In genomic region chr10:130169136-130169888, GRCh38 we compare ENCODE assay signal across 2 cellular contexts.
TF ChIP-seq lines count a peak whose summit lies in the region.

No MANE protein-coding gene starts in this region.

TF ChIP-seq in HEK293, 187 proteins besides CTCF, POLR2A, EP300 and RAD21 (continued from another document and continues in another):
- peak; percentile 91 for TF ChIP-seq ZNF639 (tag by site-specific recombination; IDR thresholded peaks at IDR 0.05)
- TF ChIP-seq ZNF23 (tag by site-specific recombination; IDR thresholded peaks at IDR 0.05; ENCODE audit: borderline replicate concordance), result no peak
- TF ChIP-seq ZNF558 (tag by site-specific recombination; IDR thresholded peaks at IDR 0.05), result no peak; the same call in 1 of the 2 replicates
- peak; percentile 91 for TF ChIP-seq ZNF24 (tag by site-specific recombination; IDR thresholded peaks at IDR 0.05)
- TF ChIP-seq ZNF10 (tag by site-specific recombination; IDR thresholded peaks at IDR 0.05), result no peak
- no peak for TF ChIP-seq ZNF830 (tag by site-specific recombination; IDR thresholded peaks at IDR 0.05; ENCODE audit: low read depth)
- TF ChIP-seq PATZ1 (tag by site-specific recombination; IDR thresholded peaks at IDR 0.05), result no peak
- no peak for TF ChIP-seq ZNF132 (tag by site-specific recombination; IDR thresholded peaks at IDR 0.05; ENCODE audit: borderline replicate concordance)
- no peak for TF ChIP-seq ZFP37 (tag by site-specific recombination; IDR thresholded peaks at IDR 0.05)
- no peak for TF ChIP-seq ZNF341 (tag by site-specific recombination; IDR thresholded peaks at IDR 0.05; ENCODE audit: low read depth)
- TF ChIP-seq GLI2 (tag by site-specific recombination; IDR thresholded peaks at IDR 0.05; ENCODE audit: borderline replicate concordance, low read depth), result peak; percentile 87
- peak; percentile 13; the same call in 1 of the 2 replicates for TF ChIP-seq ZNF488 (tag by site-specific recombination; IDR thresholded peaks at IDR 0.05)
- no peak for TF ChIP-seq ZNF623 (tag by site-specific recombination; IDR thresholded peaks at IDR 0.05)
- no peak for TF ChIP-seq ZNF239 (tag by site-specific recombination; IDR thresholded peaks at IDR 0.05)
- TF ChIP-seq ZNF501 (tag by site-specific recombination; IDR thresholded peaks at IDR 0.05), result peak; percentile 61; the same call in 1 of the 2 replicates
- no peak for TF ChIP-seq ZNF777 (tag by site-specific recombination; IDR thresholded peaks at IDR 0.05; ENCODE audit: borderline replicate concordance)
- TF ChIP-seq ZNF518A (tag by site-specific recombination; conservative IDR thresholded peaks at IDR 0.05; ENCODE audit: low read depth), result no peak
- TF ChIP-seq KLF17 (tag by site-specific recombination; IDR thresholded peaks at IDR 0.05), result peak; percentile 41
- no peak for TF ChIP-seq SP3 (tag by site-specific recombination; IDR thresholded peaks at IDR 0.05)

TF ChIP-seq in SK-N-SH, 30 proteins besides CTCF, POLR2A, EP300 and RAD21 (continued from another document):
- TF ChIP-seq SIN3A (IDR thresholded peaks at IDR 0.05; ENCODE audit: borderline replicate concordance, low read depth, low read length) (no peak), RXRA (IDR thresholded peaks at IDR 0.05; ENCODE audit: borderline replicate concordance, low read depth) (no peak), RFX5 (IDR thresholded peaks at IDR 0.05; ENCODE audit: low read length) (no peak), MAX (IDR thresholded peaks at IDR 0.05; ENCODE audit: low read depth) (no peak), GABPA (IDR thresholded peaks at IDR 0.05; ENCODE audit: low read depth) (no peak), FOXJ3 (CRISPR knock-in tag; IDR thresholded peaks at IDR 0.05) (no peak), SMC3 (IDR thresholded peaks at IDR 0.05; ENCODE audit: low read depth, low read length) (no peak), MEF2A (IDR thresholded peaks at IDR 0.05; ENCODE audit: borderline replicate concordance, low read depth) (no peak), REST (IDR thresholded peaks at IDR 0.05; ENCODE audit: low read depth, low read length) (no peak), PBX3 (IDR thresholded peaks at IDR 0.05) (no peak), NFIC (IDR thresholded peaks at IDR 0.05; ENCODE audit: borderline replicate concordance) (no peak)
TF ChIP-seq in SK-N-SH: peak in this region for 0.
